In genomic region chr17:17377568-17377967, GRCh38 we compare ENCODE assay signal across 14 cellular contexts.
A peak's percentile ranks its signal among the peaks of the same experiment; 100 is the strongest.
DNase-seq lines count a peak whose midpoint lies in the region; ATAC-seq and TF ChIP-seq lines count a peak whose summit lies in the region.
"Had no signal": no experiment of that assay in that cellular context is flagged by ENCODE, and none has a peak within 500 bp of the region (broad histone marks: within the 10 kb centered on the region; RNA-seq: fewer than 3 reads in every experiment).

No MANE protein-coding gene starts in this region.

- intact Hi-C loops in IMR-90 (cut with micrococcal nuclease) (loop anchor here (5.0 kb wide), 1 partner anchor 100 kb away; the partner anchor contains the start of gene MED9), prostate gland (cut with DNase I) (no loop called here), spleen (cut with DNase I; ENCODE audit: low total_unique reads) (loop anchor here (5.0 kb wide), 1 partner anchor 45 kb away; no protein-coding TSS in a partner anchor)

- dilution Hi-C loops in IMR-90 (cut with HindIII; ENCODE audit: low sequenced_read_pairs, unreplicated experiment) = no loop called here

- no peak overlapping the region for H3K56ac ChIP-seq in IMR-90 (ENCODE audit: extremely low read depth, insufficient read depth, low read length)

- H3K4ac ChIP-seq in IMR-90 (ENCODE audit: low read depth, low read length) = no peak overlapping the region

- 0 out of 2 replicates have a peak, but pooled peaks cover 4% of the 10 kb centered on the region for H4K20me1 ChIP-seq in IMR-90 (ENCODE audit: insufficient read depth, low read length)

- H3K27me3 ChIP-seq in IMR-90 (ENCODE audit: control insufficient read depth, insufficient read depth, low read length) (peaks cover 30% of the 10 kb centered on the region), prostate gland (replicated peaks; ENCODE audit: insufficient read depth) (no peaks in the 10 kb centered on the region), spleen (replicated peaks in 1 of 7) (peaks cover 0 to 5% (median 0%) of the 10 kb centered on the region in 7 donors)
- H3K27me3 ChIP-seq: SJSA1 had no signal

- no peak overlapping the region for H3K4me3 Mint-ChIP-seq in glutamatergic neuron (ENCODE audit: unreplicated experiment)
- H3K4me3 Mint-ChIP-seq: CD4-positive, alpha-beta T cell; GM23338 had no signal

- no peak overlapping the region for H3K14ac ChIP-seq in IMR-90 (replicated peaks; ENCODE audit: low read depth, low read length)

- no peak for TF ChIP-seq POLR2A in IMR-90 (IDR thresholded peaks at IDR 0.05; ENCODE audit: low read depth, low read length)
- TF ChIP-seq POLR2A in prostate gland (IDR thresholded peaks at IDR 0.05) = no peak
- TF ChIP-seq POLR2A in spleen (IDR thresholded peaks at IDR 0.05) = no peak

- peaks cover 4% of the 10 kb centered on the region for H3K27me3 Mint-ChIP-seq in glutamatergic neuron (ENCODE audit: unreplicated experiment)
- H3K27me3 Mint-ChIP-seq: CD4-positive, alpha-beta T cell had no signal

- no peak overlapping the region for H4K8ac ChIP-seq in IMR-90 (ENCODE audit: low read depth in 2 of 2, low read length in 2 of 2)

- peaks cover 4% of the 10 kb centered on the region for H3K36me3 Mint-ChIP-seq in glutamatergic neuron (ENCODE audit: unreplicated experiment)

- TF ChIP-seq RAD21 in IMR-90 (IDR thresholded peaks at IDR 0.05; ENCODE audit: low read length) = no peak

- H3K36me3 ChIP-seq in IMR-90 (ENCODE audit: control insufficient read depth, insufficient read depth, low read length) (no peaks in the 10 kb centered on the region), prostate gland (no peaks in the 10 kb centered on the region), spleen (no peaks in the 10 kb centered on the region)
- H3K36me3 ChIP-seq: SJSA1 had no signal

- no peak overlapping the region for H2AFZ ChIP-seq in IMR-90 (replicated peaks; ENCODE audit: low read length, poor library complexity)
- H2AFZ ChIP-seq: GM23338 had no signal

- no peak overlapping the region for H2BK5ac ChIP-seq in IMR-90 (ENCODE audit: low read depth, low read length, poor library complexity, severe bottlenecking)

- DNase-seq in DMS79 (lab: John Stamatoyannopoulos, UW) = peak; percentile 67
- DNase-seq in IMR-90 = no peak
- DNase-seq in glutamatergic neuron = no peak
- peak; percentile 28 for DNase-seq in prostate gland (ENCODE audit: low spot score)
- DNase-seq in spleen = no peak
- DNase-seq in GM10248 (ENCODE audit: extremely low spot score) = no peak
- no peak for DNase-seq in T-helper 1 cell
- no peak for DNase-seq in LoVo (ENCODE audit: low spot score)
- DNase-seq: ACHN; CD4-positive, alpha-beta T cell; NCI-H2171; NCI-H774 had no signal

- no peak for ATAC-seq in IMR-90 (ENCODE audit: low read depth)
- ATAC-seq: GM23338 had no signal

- H3K27ac ChIP-seq in IMR-90 (ENCODE audit: insufficient read depth, low read length) (no peak overlapping the region), prostate gland (peak overlapping the region; percentile 17 to 68), spleen (no peak overlapping the region)
- H3K27ac ChIP-seq: SJSA1 had no signal

- CTCF ChIA-PET in IMR-90 (lab: Yijun Ruan, JAX) = no interaction called here
- CTCF ChIA-PET in GM10248 (lab: Yijun Ruan, JAX) = interaction anchor here (2.0 kb wide), 1 partner anchor 264 kb away, joined by 6 read pairs; no protein-coding TSS in a partner anchor

- H2AK5ac ChIP-seq in IMR-90 (ENCODE audit: low read depth, low read length) = 0 out of 2 replicates have a peak overlapping the region, but pooled peaks have one; percentile 43

- no peak overlapping the region; the same call in 2 of the 3 replicates for H2BK15ac ChIP-seq in IMR-90 (ENCODE audit: low read depth, low read length)

- BruUV-seq in IMR-90 (replicated peaks; lab: Mats Ljungman, UMichigan) = no TSS peak

- H3K27ac Mint-ChIP-seq in glutamatergic neuron (ENCODE audit: unreplicated experiment) = peak overlapping the region; percentile 93
- H3K27ac Mint-ChIP-seq: CD4-positive, alpha-beta T cell; GM23338 had no signal

- no peak overlapping the region for H3K9ac ChIP-seq in IMR-90 (ENCODE audit: low read depth, low read length)

- H3K9me1 ChIP-seq in IMR-90 (ENCODE audit: insufficient read depth, low read length) = no peaks in the 10 kb centered on the region

- H3K4me1 Mint-ChIP-seq in glutamatergic neuron (ENCODE audit: low read depth, unreplicated experiment) = peaks cover 33% of the 10 kb centered on the region

- in situ Hi-C loops in IMR-90 (cut with MboI; ENCODE audit: low sequenced_read_pairs) = no loop called here

- no peak overlapping the region for H4K5ac ChIP-seq in IMR-90 (ENCODE audit: low read depth, low read length)

- peak overlapping the region; percentile 29; the same call in 1 of the 2 replicates for H4K91ac ChIP-seq in IMR-90 (ENCODE audit: insufficient read depth, low read depth, low read length)

- H2AK9ac ChIP-seq in IMR-90 (replicated peaks; ENCODE audit: low read depth, low read length, poor library complexity) = no peak overlapping the region

- WGBS in IMR-90 (ENCODE audit: extremely low coverage in 2 of 2, insufficient read length in 1 of 2), 2 experiments = no CpG with 5 or more reads among the region's 10 CpGs
- 50% methylated on average over 10 of the region's 10 CpGs for WGBS in prostate gland
- 93 to 99% (median 96%) methylated on average over 10 of the region's 10 CpGs for WGBS in spleen, 5 donors

- POLR2A ChIA-PET in IMR-90 (lab: Charles Lee; ENCODE audit: unreplicated experiment) (no interaction called here), GM10248 (lab: Yijun Ruan, JAX) (no interaction called here)

- no peak overlapping the region for H3K23ac ChIP-seq in IMR-90 (ENCODE audit: low read depth, low read length)

- no peak overlapping the region for H3K4me2 ChIP-seq in IMR-90 (ENCODE audit: low read depth, low read length)
- H3K4me2 ChIP-seq: GM23338 had no signal

- H3K79me1 ChIP-seq in IMR-90 (ENCODE audit: low read depth in 1 of 2, low read length in 2 of 2) = no peaks in the 10 kb centered on the region

- H2BK120ac ChIP-seq in IMR-90 (ENCODE audit: low read depth, low read length) = no peak overlapping the region

- H3K4me1 ChIP-seq in IMR-90 (ENCODE audit: control insufficient read depth, insufficient read depth, low read length) (peaks cover 6% of the 10 kb centered on the region), prostate gland (replicated peaks) (no peaks in the 10 kb centered on the region), spleen (no peaks in the 10 kb centered on the region)

- peaks cover 5% of the 10 kb centered on the region for H3K9me3 Mint-ChIP-seq in glutamatergic neuron (ENCODE audit: unreplicated experiment)
- H3K9me3 Mint-ChIP-seq: CD4-positive, alpha-beta T cell; GM23338 had no signal

- no peaks in the 10 kb centered on the region for H3K9me3 ChIP-seq in IMR-90 (ENCODE audit: control insufficient read depth, insufficient read depth, low read length)
- no peaks in the 10 kb centered on the region for H3K9me3 ChIP-seq in prostate gland
- no peaks in the 10 kb centered on the region for H3K9me3 ChIP-seq in spleen
- H3K9me3 ChIP-seq: SJSA1 had no signal

- no peak overlapping the region for H3K18ac ChIP-seq in IMR-90 (ENCODE audit: low read depth, low read length)

- no peak overlapping the region for H2BK20ac ChIP-seq in IMR-90 (ENCODE audit: low read depth, low read length)

- H3K4me3 ChIP-seq in IMR-90 (ENCODE audit: insufficient read depth, low read depth, low read length) (no peak overlapping the region), prostate gland (no peak overlapping the region), spleen (no peak overlapping the region)
- H3K4me3 ChIP-seq: GM23338, SJSA1 had no signal

- TF ChIP-seq CTCF in IMR-90 (conservative IDR thresholded peaks at IDR 0.05; ENCODE audit: low read depth, low read length) (no peak), glutamatergic neuron (IDR thresholded peaks at IDR 0.05; ENCODE audit: partially characterized antibody, unreplicated experiment) (no peak), prostate gland (IDR thresholded peaks at IDR 0.05) (no peak), spleen (IDR thresholded peaks at IDR 0.05 in 8 of 11, conservative IDR thresholded peaks at IDR 0.05 in 3 of 11) (no peak), GM10248 (IDR thresholded peaks at IDR 0.05; ENCODE audit: control extremely low read depth, extremely low read depth, low read depth, missing control alignments) (no peak)

TF ChIP-seq in IMR-90, 13 proteins besides CTCF, POLR2A, EP300 and RAD21:
- TF ChIP-seq MAZ (IDR thresholded peaks at IDR 0.05; ENCODE audit: borderline replicate concordance, low read depth, low read length) (no peak), MXI1 (IDR thresholded peaks at IDR 0.05; ENCODE audit: borderline replicate concordance, low read depth, low read length) (no peak), CHD1 (IDR thresholded peaks at IDR 0.05; ENCODE audit: low read depth, low read length) (no peak), RCOR1 (IDR thresholded peaks at IDR 0.05; ENCODE audit: insufficient replicate concordance, low read length) (no peak), SMC3 (IDR thresholded peaks at IDR 0.05; ENCODE audit: low read depth, low read length) (no peak), RFX5 (IDR thresholded peaks at IDR 0.05; ENCODE audit: low read depth, low read length) (no peak), FOS (IDR thresholded peaks at IDR 0.05; ENCODE audit: low read depth, low read length) (no peak)
TF ChIP-seq in IMR-90: peak in this region for 0.

Comparison
In these comparisons a context has a peak if more than half of its experiments do, and no peak if none do; other contexts are left out.
1. DNase-seq: peak in DMS79 (single experiment) and prostate gland (single experiment); none in IMR-90 (single experiment), glutamatergic neuron (single experiment), spleen (single experiment), GM10248 (single experiment), T-helper 1 cell (0 of 5) and LoVo (single experiment).
2. H3K27ac ChIP-seq: peak in prostate gland (2 of 2); none in IMR-90 (single experiment) and spleen (0 of 8).